Comparison of ENCODE assay signal across 2 cellular contexts in the genomic region with DNA sequence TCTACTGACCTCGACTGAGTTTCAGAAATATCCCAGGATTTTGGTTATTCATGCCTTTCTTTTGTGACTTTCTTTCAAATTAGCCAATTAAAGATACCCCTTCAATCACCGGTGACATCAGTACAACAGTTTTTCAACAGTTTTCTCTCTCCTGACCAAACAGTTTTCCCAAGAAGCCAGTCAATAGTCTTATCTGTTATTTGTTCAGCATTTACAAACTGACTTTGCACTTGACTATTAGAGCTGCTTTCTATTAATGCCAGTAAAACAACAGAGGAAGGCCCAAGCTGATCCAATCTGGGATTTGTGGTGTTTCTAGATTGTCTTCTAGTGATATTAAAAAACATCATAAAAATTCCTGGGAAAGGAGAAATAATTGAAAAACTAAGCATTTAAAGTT.
TF ChIP-seq lines count a peak whose summit lies in the region.

No MANE protein-coding gene starts in this region.

TF ChIP-seq in SK-N-SH, 30 proteins besides CTCF, POLR2A, EP300 and RAD21:
- TF ChIP-seq, protein P1, sequence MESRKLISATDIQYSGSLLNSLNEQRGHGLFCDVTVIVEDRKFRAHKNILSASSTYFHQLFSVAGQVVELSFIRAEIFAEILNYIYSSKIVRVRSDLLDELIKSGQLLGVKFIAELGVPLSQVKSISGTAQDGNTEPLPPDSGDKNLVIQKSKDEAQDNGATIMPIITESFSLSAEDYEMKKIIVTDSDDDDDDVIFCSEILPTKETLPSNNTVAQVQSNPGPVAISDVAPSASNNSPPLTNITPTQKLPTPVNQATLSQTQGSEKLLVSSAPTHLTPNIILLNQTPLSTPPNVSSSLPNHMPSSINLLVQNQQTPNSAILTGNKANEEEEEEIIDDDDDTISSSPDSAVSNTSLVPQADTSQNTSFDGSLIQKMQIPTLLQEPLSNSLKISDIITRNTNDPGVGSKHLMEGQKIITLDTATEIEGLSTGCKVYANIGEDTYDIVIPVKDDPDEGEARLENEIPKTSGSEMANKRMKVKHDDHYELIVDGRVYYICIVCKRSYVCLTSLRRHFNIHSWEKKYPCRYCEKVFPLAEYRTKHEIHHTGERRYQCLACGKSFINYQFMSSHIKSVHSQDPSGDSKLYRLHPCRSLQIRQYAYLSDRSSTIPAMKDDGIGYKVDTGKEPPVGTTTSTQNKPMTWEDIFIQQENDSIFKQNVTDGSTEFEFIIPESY (IDR thresholded peaks at IDR 0.05; ENCODE audit: borderline replicate concordance, low read depth) = no peak
- TF ChIP-seq MEF2A (IDR thresholded peaks at IDR 0.05; ENCODE audit: borderline replicate concordance, low read depth) (no peak), EZH2phosphoT487 (IDR thresholded peaks at IDR 0.05; ENCODE audit: borderline replicate concordance, low read depth) (no peak), RCOR1 (IDR thresholded peaks at IDR 0.05; ENCODE audit: low read length) (no peak), GATA2 (CRISPR knock-in tag; IDR thresholded peaks at IDR 0.05) (no peak), NFIC (IDR thresholded peaks at IDR 0.05; ENCODE audit: borderline replicate concordance) (no peak), FOXM1 (IDR thresholded peaks at IDR 0.05; ENCODE audit: low read depth) (no peak), SIN3A (IDR thresholded peaks at IDR 0.05; ENCODE audit: borderline replicate concordance, low read depth, low read length) (no peak), SMC3 (IDR thresholded peaks at IDR 0.05; ENCODE audit: low read depth, low read length) (no peak)
- TF ChIP-seq, protein P2, sequence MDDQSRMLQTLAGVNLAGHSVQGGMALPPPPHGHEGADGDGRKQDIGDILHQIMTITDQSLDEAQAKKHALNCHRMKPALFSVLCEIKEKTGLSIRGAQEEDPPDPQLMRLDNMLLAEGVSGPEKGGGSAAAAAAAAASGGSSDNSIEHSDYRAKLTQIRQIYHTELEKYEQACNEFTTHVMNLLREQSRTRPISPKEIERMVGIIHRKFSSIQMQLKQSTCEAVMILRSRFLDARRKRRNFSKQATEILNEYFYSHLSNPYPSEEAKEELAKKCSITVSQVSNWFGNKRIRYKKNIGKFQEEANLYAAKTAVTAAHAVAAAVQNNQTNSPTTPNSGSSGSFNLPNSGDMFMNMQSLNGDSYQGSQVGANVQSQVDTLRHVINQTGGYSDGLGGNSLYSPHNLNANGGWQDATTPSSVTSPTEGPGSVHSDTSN (IDR thresholded peaks at IDR 0.05) = no peak
- TF ChIP-seq, protein P3, sequence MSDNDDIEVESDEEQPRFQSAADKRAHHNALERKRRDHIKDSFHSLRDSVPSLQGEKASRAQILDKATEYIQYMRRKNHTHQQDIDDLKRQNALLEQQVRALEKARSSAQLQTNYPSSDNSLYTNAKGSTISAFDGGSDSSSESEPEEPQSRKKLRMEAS (IDR thresholded peaks at IDR 0.05; ENCODE audit: low read depth) = no peak

TF ChIP-seq in SK-N-SH treated with all-trans-retinoic acid at 6 μM for 48 hours, 23 proteins besides CTCF, POLR2A, EP300 and RAD21 (continued from another document):
- TF ChIP-seq, protein P4, sequence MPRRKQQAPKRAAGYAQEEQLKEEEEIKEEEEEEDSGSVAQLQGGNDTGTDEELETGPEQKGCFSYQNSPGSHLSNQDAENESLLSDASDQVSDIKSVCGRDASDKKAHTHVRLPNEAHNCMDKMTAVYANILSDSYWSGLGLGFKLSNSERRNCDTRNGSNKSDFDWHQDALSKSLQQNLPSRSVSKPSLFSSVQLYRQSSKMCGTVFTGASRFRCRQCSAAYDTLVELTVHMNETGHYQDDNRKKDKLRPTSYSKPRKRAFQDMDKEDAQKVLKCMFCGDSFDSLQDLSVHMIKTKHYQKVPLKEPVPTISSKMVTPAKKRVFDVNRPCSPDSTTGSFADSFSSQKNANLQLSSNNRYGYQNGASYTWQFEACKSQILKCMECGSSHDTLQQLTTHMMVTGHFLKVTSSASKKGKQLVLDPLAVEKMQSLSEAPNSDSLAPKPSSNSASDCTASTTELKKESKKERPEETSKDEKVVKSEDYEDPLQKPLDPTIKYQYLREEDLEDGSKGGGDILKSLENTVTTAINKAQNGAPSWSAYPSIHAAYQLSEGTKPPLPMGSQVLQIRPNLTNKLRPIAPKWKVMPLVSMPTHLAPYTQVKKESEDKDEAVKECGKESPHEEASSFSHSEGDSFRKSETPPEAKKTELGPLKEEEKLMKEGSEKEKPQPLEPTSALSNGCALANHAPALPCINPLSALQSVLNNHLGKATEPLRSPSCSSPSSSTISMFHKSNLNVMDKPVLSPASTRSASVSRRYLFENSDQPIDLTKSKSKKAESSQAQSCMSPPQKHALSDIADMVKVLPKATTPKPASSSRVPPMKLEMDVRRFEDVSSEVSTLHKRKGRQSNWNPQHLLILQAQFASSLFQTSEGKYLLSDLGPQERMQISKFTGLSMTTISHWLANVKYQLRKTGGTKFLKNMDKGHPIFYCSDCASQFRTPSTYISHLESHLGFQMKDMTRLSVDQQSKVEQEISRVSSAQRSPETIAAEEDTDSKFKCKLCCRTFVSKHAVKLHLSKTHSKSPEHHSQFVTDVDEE (CRISPR knock-in tag; IDR thresholded peaks at IDR 0.05) = no peak
- TF ChIP-seq, protein P5, sequence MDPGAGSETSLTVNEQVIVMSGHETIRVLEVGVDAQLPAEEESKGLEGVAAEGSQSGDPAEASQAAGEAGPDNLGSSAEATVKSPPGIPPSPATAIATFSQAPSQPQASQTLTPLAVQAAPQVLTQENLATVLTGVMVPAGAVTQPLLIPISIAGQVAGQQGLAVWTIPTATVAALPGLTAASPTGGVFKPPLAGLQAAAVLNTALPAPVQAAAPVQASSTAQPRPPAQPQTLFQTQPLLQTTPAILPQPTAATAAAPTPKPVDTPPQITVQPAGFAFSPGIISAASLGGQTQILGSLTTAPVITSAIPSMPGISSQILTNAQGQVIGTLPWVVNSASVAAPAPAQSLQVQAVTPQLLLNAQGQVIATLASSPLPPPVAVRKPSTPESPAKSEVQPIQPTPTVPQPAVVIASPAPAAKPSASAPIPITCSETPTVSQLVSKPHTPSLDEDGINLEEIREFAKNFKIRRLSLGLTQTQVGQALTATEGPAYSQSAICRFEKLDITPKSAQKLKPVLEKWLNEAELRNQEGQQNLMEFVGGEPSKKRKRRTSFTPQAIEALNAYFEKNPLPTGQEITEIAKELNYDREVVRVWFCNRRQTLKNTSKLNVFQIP (CRISPR knock-in tag; IDR thresholded peaks at IDR 0.05; ENCODE audit: borderline replicate concordance, low read depth) = no peak
- TF ChIP-seq ZNF565 (CRISPR knock-in tag; conservative IDR thresholded peaks at IDR 0.05; ENCODE audit: low read depth) (no peak), OSR1 (CRISPR knock-in tag; IDR thresholded peaks at IDR 0.05) (no peak), ESRRG (CRISPR knock-in tag; IDR thresholded peaks at IDR 0.05) (no peak), CSDC2 (CRISPR knock-in tag; IDR thresholded peaks at IDR 0.05) (no peak), ZNF8 (CRISPR knock-in tag; IDR thresholded peaks at IDR 0.05) (no peak), ZFP3 (CRISPR knock-in tag; IDR thresholded peaks at IDR 0.05) (no peak), SNAI2 (CRISPR knock-in tag; IDR thresholded peaks at IDR 0.05) (no peak)
- TF ChIP-seq, protein P6, sequence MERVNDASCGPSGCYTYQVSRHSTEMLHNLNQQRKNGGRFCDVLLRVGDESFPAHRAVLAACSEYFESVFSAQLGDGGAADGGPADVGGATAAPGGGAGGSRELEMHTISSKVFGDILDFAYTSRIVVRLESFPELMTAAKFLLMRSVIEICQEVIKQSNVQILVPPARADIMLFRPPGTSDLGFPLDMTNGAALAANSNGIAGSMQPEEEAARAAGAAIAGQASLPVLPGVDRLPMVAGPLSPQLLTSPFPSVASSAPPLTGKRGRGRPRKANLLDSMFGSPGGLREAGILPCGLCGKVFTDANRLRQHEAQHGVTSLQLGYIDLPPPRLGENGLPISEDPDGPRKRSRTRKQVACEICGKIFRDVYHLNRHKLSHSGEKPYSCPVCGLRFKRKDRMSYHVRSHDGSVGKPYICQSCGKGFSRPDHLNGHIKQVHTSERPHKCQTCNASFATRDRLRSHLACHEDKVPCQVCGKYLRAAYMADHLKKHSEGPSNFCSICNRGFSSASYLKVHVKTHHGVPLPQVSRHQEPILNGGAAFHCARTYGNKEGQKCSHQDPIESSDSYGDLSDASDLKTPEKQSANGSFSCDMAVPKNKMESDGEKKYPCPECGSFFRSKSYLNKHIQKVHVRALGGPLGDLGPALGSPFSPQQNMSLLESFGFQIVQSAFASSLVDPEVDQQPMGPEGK (CRISPR knock-in tag; IDR thresholded peaks at IDR 0.05; ENCODE audit: borderline replicate concordance) = no peak
